In the genomic region with DNA sequence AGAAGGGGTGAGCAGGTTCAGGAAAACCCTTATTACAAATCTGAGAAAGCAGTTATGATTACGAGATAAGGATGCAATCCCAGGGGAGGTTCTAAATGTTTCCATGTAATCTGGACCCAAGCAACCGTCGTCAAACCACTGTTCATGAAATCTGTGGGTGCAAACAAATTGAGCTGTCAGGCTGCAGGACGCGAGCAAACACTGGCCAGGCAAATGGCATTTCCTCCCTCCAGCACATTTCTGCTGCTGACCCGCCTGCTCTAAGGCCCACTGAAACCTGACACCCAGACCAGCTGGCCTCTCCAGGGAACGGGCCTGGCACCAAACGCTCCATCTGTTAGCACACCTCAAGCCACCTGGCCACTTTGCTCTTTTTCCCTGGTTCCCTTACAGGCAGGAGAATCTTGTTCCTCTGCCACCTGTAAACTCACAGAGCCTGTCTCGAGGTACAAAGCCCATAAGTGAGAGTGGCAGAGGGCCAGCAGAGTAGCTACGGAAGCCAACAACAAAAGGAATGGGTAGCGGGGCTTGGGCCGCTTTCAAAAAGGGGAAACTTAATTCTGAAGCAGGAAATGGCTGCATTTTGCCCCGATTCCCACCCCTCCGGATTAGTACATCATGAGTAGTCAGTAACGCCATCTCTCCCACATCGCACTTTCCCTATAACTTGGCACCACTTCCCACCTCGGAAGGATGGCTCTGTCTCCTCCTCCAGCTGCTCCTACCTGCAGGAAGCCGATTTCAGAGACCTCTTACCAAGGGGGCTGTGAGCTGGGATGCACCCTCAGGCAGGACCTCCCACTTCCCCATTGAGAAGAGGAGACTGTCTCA, we compare ENCODE assay signal across 2 cellular contexts.
TF ChIP-seq lines count a peak whose summit lies in the region.

No MANE protein-coding gene starts in this region.

TF ChIP-seq in GM23338, 12 proteins besides CTCF, POLR2A, EP300 and RAD21 (continued from another document):
- TF ChIP-seq, protein P1, sequence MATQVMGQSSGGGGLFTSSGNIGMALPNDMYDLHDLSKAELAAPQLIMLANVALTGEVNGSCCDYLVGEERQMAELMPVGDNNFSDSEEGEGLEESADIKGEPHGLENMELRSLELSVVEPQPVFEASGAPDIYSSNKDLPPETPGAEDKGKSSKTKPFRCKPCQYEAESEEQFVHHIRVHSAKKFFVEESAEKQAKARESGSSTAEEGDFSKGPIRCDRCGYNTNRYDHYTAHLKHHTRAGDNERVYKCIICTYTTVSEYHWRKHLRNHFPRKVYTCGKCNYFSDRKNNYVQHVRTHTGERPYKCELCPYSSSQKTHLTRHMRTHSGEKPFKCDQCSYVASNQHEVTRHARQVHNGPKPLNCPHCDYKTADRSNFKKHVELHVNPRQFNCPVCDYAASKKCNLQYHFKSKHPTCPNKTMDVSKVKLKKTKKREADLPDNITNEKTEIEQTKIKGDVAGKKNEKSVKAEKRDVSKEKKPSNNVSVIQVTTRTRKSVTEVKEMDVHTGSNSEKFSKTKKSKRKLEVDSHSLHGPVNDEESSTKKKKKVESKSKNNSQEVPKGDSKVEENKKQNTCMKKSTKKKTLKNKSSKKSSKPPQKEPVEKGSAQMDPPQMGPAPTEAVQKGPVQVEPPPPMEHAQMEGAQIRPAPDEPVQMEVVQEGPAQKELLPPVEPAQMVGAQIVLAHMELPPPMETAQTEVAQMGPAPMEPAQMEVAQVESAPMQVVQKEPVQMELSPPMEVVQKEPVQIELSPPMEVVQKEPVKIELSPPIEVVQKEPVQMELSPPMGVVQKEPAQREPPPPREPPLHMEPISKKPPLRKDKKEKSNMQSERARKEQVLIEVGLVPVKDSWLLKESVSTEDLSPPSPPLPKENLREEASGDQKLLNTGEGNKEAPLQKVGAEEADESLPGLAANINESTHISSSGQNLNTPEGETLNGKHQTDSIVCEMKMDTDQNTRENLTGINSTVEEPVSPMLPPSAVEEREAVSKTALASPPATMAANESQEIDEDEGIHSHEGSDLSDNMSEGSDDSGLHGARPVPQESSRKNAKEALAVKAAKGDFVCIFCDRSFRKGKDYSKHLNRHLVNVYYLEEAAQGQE (IDR thresholded peaks at IDR 0.05; ENCODE audit: unreplicated experiment), result no peak
- TF ChIP-seq, protein P2, sequence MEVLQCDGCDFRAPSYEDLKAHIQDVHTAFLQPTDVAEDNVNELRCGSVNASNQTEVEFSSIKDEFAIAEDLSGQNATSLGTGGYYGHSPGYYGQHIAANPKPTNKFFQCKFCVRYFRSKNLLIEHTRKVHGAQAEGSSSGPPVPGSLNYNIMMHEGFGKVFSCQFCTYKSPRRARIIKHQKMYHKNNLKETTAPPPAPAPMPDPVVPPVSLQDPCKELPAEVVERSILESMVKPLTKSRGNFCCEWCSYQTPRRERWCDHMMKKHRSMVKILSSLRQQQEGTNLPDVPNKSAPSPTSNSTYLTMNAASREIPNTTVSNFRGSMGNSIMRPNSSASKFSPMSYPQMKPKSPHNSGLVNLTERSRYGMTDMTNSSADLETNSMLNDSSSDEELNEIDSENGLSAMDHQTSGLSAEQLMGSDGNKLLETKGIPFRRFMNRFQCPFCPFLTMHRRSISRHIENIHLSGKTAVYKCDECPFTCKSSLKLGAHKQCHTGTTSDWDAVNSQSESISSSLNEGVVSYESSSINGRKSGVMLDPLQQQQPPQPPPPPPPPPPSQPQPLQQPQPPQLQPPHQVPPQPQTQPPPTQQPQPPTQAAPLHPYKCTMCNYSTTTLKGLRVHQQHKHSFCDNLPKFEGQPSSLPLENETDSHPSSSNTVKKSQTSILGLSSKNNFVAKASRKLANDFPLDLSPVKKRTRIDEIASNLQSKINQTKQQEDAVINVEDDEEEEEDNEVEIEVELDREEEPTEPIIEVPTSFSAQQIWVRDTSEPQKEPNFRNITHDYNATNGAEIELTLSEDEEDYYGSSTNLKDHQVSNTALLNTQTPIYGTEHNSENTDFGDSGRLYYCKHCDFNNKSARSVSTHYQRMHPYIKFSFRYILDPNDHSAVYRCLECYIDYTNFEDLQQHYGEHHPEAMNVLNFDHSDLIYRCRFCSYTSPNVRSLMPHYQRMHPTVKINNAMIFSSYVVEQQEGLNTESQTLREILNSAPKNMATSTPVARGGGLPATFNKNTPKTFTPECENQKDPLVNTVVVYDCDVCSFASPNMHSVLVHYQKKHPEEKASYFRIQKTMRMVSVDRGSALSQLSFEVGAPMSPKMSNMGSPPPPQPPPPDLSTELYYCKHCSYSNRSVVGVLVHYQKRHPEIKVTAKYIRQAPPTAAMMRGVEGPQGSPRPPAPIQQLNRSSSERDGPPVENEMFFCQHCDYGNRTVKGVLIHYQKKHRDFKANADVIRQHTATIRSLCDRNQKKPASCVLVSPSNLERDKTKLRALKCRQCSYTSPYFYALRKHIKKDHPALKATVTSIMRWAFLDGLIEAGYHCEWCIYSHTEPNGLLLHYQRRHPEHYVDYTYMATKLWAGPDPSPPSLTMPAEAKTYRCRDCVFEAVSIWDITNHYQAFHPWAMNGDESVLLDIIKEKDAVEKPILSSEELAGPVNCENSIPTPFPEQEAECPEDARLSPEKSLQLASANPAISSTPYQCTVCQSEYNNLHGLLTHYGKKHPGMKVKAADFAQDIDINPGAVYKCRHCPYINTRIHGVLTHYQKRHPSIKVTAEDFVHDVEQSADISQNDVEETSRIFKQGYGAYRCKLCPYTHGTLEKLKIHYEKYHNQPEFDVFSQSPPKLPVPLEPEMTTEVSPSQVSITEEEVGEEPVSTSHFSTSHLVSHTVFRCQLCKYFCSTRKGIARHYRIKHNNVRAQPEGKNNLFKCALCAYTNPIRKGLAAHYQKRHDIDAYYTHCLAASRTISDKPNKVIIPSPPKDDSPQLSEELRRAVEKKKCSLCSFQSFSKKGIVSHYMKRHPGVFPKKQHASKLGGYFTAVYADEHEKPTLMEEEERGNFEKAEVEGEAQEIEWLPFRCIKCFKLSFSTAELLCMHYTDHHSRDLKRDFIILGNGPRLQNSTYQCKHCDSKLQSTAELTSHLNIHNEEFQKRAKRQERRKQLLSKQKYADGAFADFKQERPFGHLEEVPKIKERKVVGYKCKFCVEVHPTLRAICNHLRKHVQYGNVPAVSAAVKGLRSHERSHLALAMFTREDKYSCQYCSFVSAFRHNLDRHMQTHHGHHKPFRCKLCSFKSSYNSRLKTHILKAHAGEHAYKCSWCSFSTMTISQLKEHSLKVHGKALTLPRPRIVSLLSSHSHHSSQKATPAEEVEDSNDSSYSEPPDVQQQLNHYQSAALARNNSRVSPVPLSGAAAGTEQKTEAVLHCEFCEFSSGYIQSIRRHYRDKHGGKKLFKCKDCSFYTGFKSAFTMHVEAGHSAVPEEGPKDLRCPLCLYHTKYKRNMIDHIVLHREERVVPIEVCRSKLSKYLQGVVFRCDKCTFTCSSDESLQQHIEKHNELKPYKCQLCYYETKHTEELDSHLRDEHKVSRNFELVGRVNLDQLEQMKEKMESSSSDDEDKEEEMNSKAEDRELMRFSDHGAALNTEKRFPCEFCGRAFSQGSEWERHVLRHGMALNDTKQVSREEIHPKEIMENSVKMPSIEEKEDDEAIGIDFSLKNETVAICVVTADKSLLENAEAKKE (CRISPR knock-in tag; IDR thresholded peaks at IDR 0.05), result no peak
- TF ChIP-seq ETS1 (IDR thresholded peaks at IDR 0.05), result no peak
- TF ChIP-seq EZH2 (IDR thresholded peaks at IDR 0.05; ENCODE audit: low read depth, unreplicated experiment), result no peak

TF ChIP-seq in HepG2, 621 proteins besides CTCF, POLR2A, EP300 and RAD21 (continues in another document):
- TF ChIP-seq, protein P3, sequence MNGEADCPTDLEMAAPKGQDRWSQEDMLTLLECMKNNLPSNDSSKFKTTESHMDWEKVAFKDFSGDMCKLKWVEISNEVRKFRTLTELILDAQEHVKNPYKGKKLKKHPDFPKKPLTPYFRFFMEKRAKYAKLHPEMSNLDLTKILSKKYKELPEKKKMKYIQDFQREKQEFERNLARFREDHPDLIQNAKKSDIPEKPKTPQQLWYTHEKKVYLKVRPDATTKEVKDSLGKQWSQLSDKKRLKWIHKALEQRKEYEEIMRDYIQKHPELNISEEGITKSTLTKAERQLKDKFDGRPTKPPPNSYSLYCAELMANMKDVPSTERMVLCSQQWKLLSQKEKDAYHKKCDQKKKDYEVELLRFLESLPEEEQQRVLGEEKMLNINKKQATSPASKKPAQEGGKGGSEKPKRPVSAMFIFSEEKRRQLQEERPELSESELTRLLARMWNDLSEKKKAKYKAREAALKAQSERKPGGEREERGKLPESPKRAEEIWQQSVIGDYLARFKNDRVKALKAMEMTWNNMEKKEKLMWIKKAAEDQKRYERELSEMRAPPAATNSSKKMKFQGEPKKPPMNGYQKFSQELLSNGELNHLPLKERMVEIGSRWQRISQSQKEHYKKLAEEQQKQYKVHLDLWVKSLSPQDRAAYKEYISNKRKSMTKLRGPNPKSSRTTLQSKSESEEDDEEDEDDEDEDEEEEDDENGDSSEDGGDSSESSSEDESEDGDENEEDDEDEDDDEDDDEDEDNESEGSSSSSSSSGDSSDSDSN (CRISPR knock-in tag; IDR thresholded peaks at IDR 0.05), result peak; percentile 70
- TF ChIP-seq, protein P4, sequence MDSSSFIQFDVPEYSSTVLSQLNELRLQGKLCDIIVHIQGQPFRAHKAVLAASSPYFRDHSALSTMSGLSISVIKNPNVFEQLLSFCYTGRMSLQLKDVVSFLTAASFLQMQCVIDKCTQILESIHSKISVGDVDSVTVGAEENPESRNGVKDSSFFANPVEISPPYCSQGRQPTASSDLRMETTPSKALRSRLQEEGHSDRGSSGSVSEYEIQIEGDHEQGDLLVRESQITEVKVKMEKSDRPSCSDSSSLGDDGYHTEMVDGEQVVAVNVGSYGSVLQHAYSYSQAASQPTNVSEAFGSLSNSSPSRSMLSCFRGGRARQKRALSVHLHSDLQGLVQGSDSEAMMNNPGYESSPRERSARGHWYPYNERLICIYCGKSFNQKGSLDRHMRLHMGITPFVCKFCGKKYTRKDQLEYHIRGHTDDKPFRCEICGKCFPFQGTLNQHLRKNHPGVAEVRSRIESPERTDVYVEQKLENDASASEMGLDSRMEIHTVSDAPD (CRISPR knock-in tag; IDR thresholded peaks at IDR 0.05), result no peak
- TF ChIP-seq DMAP1 (CRISPR knock-in tag; IDR thresholded peaks at IDR 0.05), result no peak
- TF ChIP-seq ZNF234 (CRISPR knock-in tag; conservative IDR thresholded peaks at IDR 0.05), result no peak
- TF ChIP-seq, protein P5, sequence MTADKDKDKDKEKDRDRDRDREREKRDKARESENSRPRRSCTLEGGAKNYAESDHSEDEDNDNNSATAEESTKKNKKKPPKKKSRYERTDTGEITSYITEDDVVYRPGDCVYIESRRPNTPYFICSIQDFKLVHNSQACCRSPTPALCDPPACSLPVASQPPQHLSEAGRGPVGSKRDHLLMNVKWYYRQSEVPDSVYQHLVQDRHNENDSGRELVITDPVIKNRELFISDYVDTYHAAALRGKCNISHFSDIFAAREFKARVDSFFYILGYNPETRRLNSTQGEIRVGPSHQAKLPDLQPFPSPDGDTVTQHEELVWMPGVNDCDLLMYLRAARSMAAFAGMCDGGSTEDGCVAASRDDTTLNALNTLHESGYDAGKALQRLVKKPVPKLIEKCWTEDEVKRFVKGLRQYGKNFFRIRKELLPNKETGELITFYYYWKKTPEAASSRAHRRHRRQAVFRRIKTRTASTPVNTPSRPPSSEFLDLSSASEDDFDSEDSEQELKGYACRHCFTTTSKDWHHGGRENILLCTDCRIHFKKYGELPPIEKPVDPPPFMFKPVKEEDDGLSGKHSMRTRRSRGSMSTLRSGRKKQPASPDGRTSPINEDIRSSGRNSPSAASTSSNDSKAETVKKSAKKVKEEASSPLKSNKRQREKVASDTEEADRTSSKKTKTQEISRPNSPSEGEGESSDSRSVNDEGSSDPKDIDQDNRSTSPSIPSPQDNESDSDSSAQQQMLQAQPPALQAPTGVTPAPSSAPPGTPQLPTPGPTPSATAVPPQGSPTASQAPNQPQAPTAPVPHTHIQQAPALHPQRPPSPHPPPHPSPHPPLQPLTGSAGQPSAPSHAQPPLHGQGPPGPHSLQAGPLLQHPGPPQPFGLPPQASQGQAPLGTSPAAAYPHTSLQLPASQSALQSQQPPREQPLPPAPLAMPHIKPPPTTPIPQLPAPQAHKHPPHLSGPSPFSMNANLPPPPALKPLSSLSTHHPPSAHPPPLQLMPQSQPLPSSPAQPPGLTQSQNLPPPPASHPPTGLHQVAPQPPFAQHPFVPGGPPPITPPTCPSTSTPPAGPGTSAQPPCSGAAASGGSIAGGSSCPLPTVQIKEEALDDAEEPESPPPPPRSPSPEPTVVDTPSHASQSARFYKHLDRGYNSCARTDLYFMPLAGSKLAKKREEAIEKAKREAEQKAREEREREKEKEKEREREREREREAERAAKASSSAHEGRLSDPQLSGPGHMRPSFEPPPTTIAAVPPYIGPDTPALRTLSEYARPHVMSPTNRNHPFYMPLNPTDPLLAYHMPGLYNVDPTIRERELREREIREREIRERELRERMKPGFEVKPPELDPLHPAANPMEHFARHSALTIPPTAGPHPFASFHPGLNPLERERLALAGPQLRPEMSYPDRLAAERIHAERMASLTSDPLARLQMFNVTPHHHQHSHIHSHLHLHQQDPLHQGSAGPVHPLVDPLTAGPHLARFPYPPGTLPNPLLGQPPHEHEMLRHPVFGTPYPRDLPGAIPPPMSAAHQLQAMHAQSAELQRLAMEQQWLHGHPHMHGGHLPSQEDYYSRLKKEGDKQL (CRISPR knock-in tag; IDR thresholded peaks at IDR 0.05; ENCODE audit: low read depth), result 0 out of 2 replicates have a peak, but pooled peaks have one; percentile 40
- TF ChIP-seq REPIN1 (CRISPR knock-in tag; IDR thresholded peaks at IDR 0.05; ENCODE audit: borderline replicate concordance, low read depth), result peak; percentile 72; the same call in 1 of the 2 replicates
- no peak for TF ChIP-seq RBAK (CRISPR knock-in tag; IDR thresholded peaks at IDR 0.05)
- TF ChIP-seq ZNF264 (CRISPR knock-in tag; IDR thresholded peaks at IDR 0.05), result peak; percentile 91; the same call in 1 of the 2 replicates
- TF ChIP-seq, protein P6, sequence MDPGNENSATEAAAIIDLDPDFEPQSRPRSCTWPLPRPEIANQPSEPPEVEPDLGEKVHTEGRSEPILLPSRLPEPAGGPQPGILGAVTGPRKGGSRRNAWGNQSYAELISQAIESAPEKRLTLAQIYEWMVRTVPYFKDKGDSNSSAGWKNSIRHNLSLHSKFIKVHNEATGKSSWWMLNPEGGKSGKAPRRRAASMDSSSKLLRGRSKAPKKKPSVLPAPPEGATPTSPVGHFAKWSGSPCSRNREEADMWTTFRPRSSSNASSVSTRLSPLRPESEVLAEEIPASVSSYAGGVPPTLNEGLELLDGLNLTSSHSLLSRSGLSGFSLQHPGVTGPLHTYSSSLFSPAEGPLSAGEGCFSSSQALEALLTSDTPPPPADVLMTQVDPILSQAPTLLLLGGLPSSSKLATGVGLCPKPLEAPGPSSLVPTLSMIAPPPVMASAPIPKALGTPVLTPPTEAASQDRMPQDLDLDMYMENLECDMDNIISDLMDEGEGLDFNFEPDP (CRISPR knock-in tag; conservative IDR thresholded peaks at IDR 0.05), result no peak
- peak; percentile 68; the same call in 1 of the 2 replicates for TF ChIP-seq MTF2 (CRISPR knock-in tag; IDR thresholded peaks at IDR 0.05; ENCODE audit: borderline replicate concordance)
- TF ChIP-seq ZNF225 (CRISPR knock-in tag; IDR thresholded peaks at IDR 0.05), result no peak
- TF ChIP-seq THYN1 (CRISPR knock-in tag; IDR thresholded peaks at IDR 0.05; ENCODE audit: borderline replicate concordance, low read depth), result no peak
- TF ChIP-seq ZNF331 (CRISPR knock-in tag; IDR thresholded peaks at IDR 0.05), result peak; percentile 80
- TF ChIP-seq NPAS2 (CRISPR knock-in tag; IDR thresholded peaks at IDR 0.05; ENCODE audit: borderline replicate concordance), result no peak
- no peak for TF ChIP-seq SOX13 (IDR thresholded peaks at IDR 0.05)
- peak in 1 of 2 experiments; percentile 41; a peak in 1 of 4 replicates for TF ChIP-seq SOX13 (CRISPR knock-in tag; conservative IDR thresholded peaks at IDR 0.05 in 1 of 2, IDR thresholded peaks at IDR 0.05 in 1 of 2)
- TF ChIP-seq ARNT2 (CRISPR knock-in tag; IDR thresholded peaks at IDR 0.05; ENCODE audit: low read depth), result 0 out of 2 replicates have a peak, but pooled peaks have one; percentile 22
- TF ChIP-seq PAF1 (CRISPR knock-in tag; IDR thresholded peaks at IDR 0.05), result no peak
